In genomic region chr19:16367269-16367683, GRCh38 we compare ENCODE assay signal across 9 cellular contexts. TPM values are rescaled to one million over a fixed set of nuclear protein-coding genes. Genes with fewer than 3 reads are reported as not detected.
A peak's percentile ranks its signal among the peaks of the same experiment; 100 is the strongest.
DNase-seq lines count a peak whose midpoint lies in the region; TF ChIP-seq lines count a peak whose summit lies in the region.
"Had no signal": no experiment of that assay in that cellular context is flagged by ENCODE, and none has a peak within 500 bp of the region (broad histone marks: within the 10 kb centered on the region; RNA-seq: fewer than 3 reads in every experiment).

No MANE protein-coding gene starts in this region.

- H3K4me2 ChIP-seq in Karpas-422 (ENCODE audit: low read depth, low read length, poor library complexity, severe bottlenecking), result peak overlapping the region; percentile 1

- peaks cover 10% of the 10 kb centered on the region; the same call in 1 of the 2 replicates for H4K20me1 ChIP-seq in Karpas-422 (ENCODE audit: insufficient read depth, low read depth, low read length)

- H3K79me2 ChIP-seq in Karpas-422 (ENCODE audit: low read length), result no peaks in the 10 kb centered on the region

- H3K27me3 ChIP-seq in Karpas-422 (ENCODE audit: low read length) (no peaks in the 10 kb centered on the region), brain microvascular endothelial cell (replicated peaks) (no peaks in the 10 kb centered on the region)

- H3K9me3 ChIP-seq in Karpas-422 (ENCODE audit: low read length), result no peaks in the 10 kb centered on the region

- H3K27ac Mint-ChIP-seq in activated naive CD8-positive, alpha-beta T cell, result peak overlapping the region; percentile 77
- H3K27ac Mint-ChIP-seq: IgD-negative memory B cell had no signal

- no peak overlapping the region for H2AFZ ChIP-seq in Karpas-422 (ENCODE audit: low read length)

- H3K36me3 Mint-ChIP-seq in activated naive CD8-positive, alpha-beta T cell, result no peaks in the 10 kb centered on the region
- H3K36me3 Mint-ChIP-seq: IgD-negative memory B cell had no signal

- no peak overlapping the region for H3K4me3 Mint-ChIP-seq in activated naive CD8-positive, alpha-beta T cell

- no peak overlapping the region for H3K4me3 ChIP-seq in Karpas-422 (ENCODE audit: low read length)
- no peak overlapping the region for H3K4me3 ChIP-seq in brain microvascular endothelial cell (ENCODE audit: low read depth, low read length)

- peaks cover 44% of the 10 kb centered on the region for H3K4me1 Mint-ChIP-seq in activated naive CD8-positive, alpha-beta T cell (ENCODE audit: low read depth)

- H3K9ac ChIP-seq in Karpas-422 (ENCODE audit: low read length), result no peak overlapping the region

- no peaks in the 10 kb centered on the region for H3K9me2 ChIP-seq in Karpas-422 (replicated peaks; ENCODE audit: insufficient read depth, low read length)

- no peaks in the 10 kb centered on the region for H3K27me3 Mint-ChIP-seq in activated naive CD8-positive, alpha-beta T cell
- H3K27me3 Mint-ChIP-seq: IgD-negative memory B cell had no signal

- H3K36me3 ChIP-seq in Karpas-422 (ENCODE audit: insufficient read depth, low read length) (peaks cover 4% of the 10 kb centered on the region; the same call in 1 of the 2 replicates), brain microvascular endothelial cell (replicated peaks) (peaks cover 6% of the 10 kb centered on the region)

- no peak for TF ChIP-seq CTCF in brain microvascular endothelial cell (IDR thresholded peaks at IDR 0.05; ENCODE audit: low read depth, low read length, missing control alignments)

- in situ Hi-C loops in ACHN (cut with HindIII; ENCODE audit: low pct_ligation_motif_present, low pct_unique_long_range_greater_than_20kb, low sequenced_read_pairs), result no loop called here
- in situ Hi-C loops in brain microvascular endothelial cell (cut with HindIII; ENCODE audit: low pct_ligation_motif_present, low sequenced_read_pairs), result loop anchor here (25.0 kb wide), 1 partner anchor 130 kb away; no protein-coding TSS in a partner anchor

- peaks cover 34% of the 10 kb centered on the region for H3K4me1 ChIP-seq in Karpas-422 (ENCODE audit: low read length)

- no peaks in the 10 kb centered on the region for H3K9me3 Mint-ChIP-seq in activated naive CD8-positive, alpha-beta T cell (ENCODE audit: low read depth)
- H3K9me3 Mint-ChIP-seq: IgD-negative memory B cell had no signal

- H3K27ac ChIP-seq in Karpas-422 (ENCODE audit: low read length) (peak overlapping the region; percentile 30; the same call in 1 of the 2 replicates), substantia nigra (ENCODE audit: low read depth, low read length, poor library complexity, severe bottlenecking) (peak overlapping the region; percentile 31), brain microvascular endothelial cell (no peak overlapping the region)

- DNase-seq in activated T-cell treated with anti-CD3 and anti-CD28 coated beads, Interleukin-2, amount 50 U/mL, for 1 hour, result peak; percentile 66
- no peak for DNase-seq in activated T-cell treated with anti-CD3 and anti-CD28 coated beads for 4 hours
- no peak for DNase-seq in Karpas-422
- DNase-seq in substantia nigra (lab: John Stamatoyannopoulos, UW), result no peak
- no peak for DNase-seq in ACHN
- no peak for DNase-seq in NCI-H1105 treated with DMSO at 0.1 percent for 48 hours (lab: John Stamatoyannopoulos, UW)
- DNase-seq in brain microvascular endothelial cell, result no peak

RNA-seq across cellular contexts. Expression of gene KLF2, which starts 42.6 kb away (rescaled TPM):
- 0.22 TPM in 1 of 2 replicates, not detected in the other for total RNA-seq in Karpas-422 (2014; rRNA removed; shearing (Covaris generic); ENCODE audit: low replicate concordance)
